17 cellular contexts compared by ENCODE assay signal in genomic region chr2:178579006-178579405, GRCh38.
A peak's percentile ranks its signal among the peaks of the same experiment; 100 is the strongest.
DNase-seq lines count a peak whose midpoint lies in the region; ATAC-seq, FAIRE-seq and TF ChIP-seq lines count a peak whose summit lies in the region.
"Had no signal": no experiment of that assay in that cellular context is flagged by ENCODE, and none has a peak within 500 bp of the region (broad histone marks: within the 10 kb centered on the region; RNA-seq: fewer than 3 reads in every experiment).

No MANE protein-coding gene starts in this region.

- CTCF ChIA-PET in PC-3 (lab: Charles Lee) = interaction anchor here (0.7 kb wide), 1 partner anchor 689 kb away, joined by 3 read pairs; no protein-coding TSS in a partner anchor

- H3K36me3 ChIP-seq in PC-3 (ENCODE audit: low read depth, low read length) = no peaks in the 10 kb centered on the region
- H3K36me3 ChIP-seq in kidney (ENCODE audit: control insufficient read depth in 1 of 2, insufficient read depth in 2 of 2, low read length in 2 of 2) = peaks cover 7 to 13% of the 10 kb centered on the region in 2 donors

- H3K27ac ChIP-seq in HL-60 (replicated peaks) = no peak overlapping the region
- no peak overlapping the region for H3K27ac ChIP-seq in PC-3 (ENCODE audit: low read length)
- H3K27ac ChIP-seq in kidney (ENCODE audit: low read depth in 2 of 2, low read length in 2 of 2) = no peak overlapping the region
- H3K27ac ChIP-seq: ascending aorta had no signal

- no peaks in the 10 kb centered on the region for H3F3A ChIP-seq in PC-3 (ENCODE audit: low read length, unreplicated experiment)

- no TSS peak for BruUV-seq in PC-3 (replicated peaks; lab: Mats Ljungman, UMichigan)

- POLR2A ChIA-PET in PC-3 (lab: Charles Lee; ENCODE audit: unreplicated experiment) = interaction anchor here (0.6 kb wide), 1 partner anchor 867 kb away, joined by 3 read pairs; no protein-coding TSS in a partner anchor

- intact Hi-C loops in PC-3 (cut with micrococcal nuclease) = loop anchor here (1.0 kb wide), 1 partner anchor 26 kb away; no protein-coding TSS in a partner anchor
- intact Hi-C loops in kidney (cut with DNase I) = no loop called here

- H3K9me3 ChIP-seq in PC-3 (ENCODE audit: low read length) = no peaks in the 10 kb centered on the region
- H3K9me3 ChIP-seq in kidney (ENCODE audit: control insufficient read depth in 1 of 2, low read length in 2 of 2) = no peaks in the 10 kb centered on the region

- in situ Hi-C loops in ACHN (cut with HindIII; ENCODE audit: low pct_ligation_motif_present, low pct_unique_long_range_greater_than_20kb, low sequenced_read_pairs) = no loop called here

- no peaks in the 10 kb centered on the region for H3K9me2 ChIP-seq in PC-3 (replicated peaks; ENCODE audit: low read length)

- H3K4me3 ChIP-seq in HL-60 (replicated peaks; ENCODE audit: insufficient read depth, low read length) = no peak overlapping the region
- H3K4me3 ChIP-seq in PC-3 (ENCODE audit: low read length) = no peak overlapping the region
- H3K4me3 ChIP-seq in kidney (ENCODE audit: low read length in 2 of 2) = no peak overlapping the region
- H3K4me3 ChIP-seq: ascending aorta, GM23338 had no signal

- H3K9ac ChIP-seq in PC-3 (ENCODE audit: low read length) = no peak overlapping the region
- no peak overlapping the region for H3K9ac ChIP-seq in kidney (ENCODE audit: low read length in 2 of 2)

- no peaks in the 10 kb centered on the region for H4K20me1 ChIP-seq in PC-3 (ENCODE audit: low read length)

- no peak for FAIRE-seq in kidney (lab: Jason Lieb, UNC)
- FAIRE-seq: GM12891, HepG2 had no signal

- peak; percentile 28 for DNase-seq in ACHN
- peak; percentile 17 to 70 for DNase-seq in HL-60 (ENCODE audit: low read depth in 1 of 2, low spot score in 1 of 2)
- peak; percentile 87 for DNase-seq in PC-3
- DNase-seq in fibroblast of gingiva (ENCODE audit: low read depth) = peak; percentile 9
- DNase-seq in kidney = no peak
- DNase-seq in activated T-cell treated with anti-CD3 and anti-CD28 coated beads, Interleukin-2, amount 50 U/mL, for 1 hour = no peak
- DNase-seq in middle frontal gyrus (ENCODE audit: extremely low spot score, low spot score) = no peak
- DNase-seq in HuH-7.5 (ENCODE audit: low spot score) = no peak
- DNase-seq: activated CD4-positive, alpha-beta T cell treated with anti-CD3 and anti-CD28 coated beads for 4 hours; activated naive CD4-positive, alpha-beta T cell; head of caudate nucleus; mesendoderm; substantia nigra had no signal

- ATAC-seq in PC-3 = peak; percentile 94
- ATAC-seq: GM23338, HepG2 had no signal

- H3K4me2 ChIP-seq in PC-3 (ENCODE audit: low read length) = no peak overlapping the region
- H3K4me2 ChIP-seq: GM23338 had no signal

- TF ChIP-seq CTCF in HL-60 (IDR thresholded peaks at IDR 0.05; ENCODE audit: insufficient read depth, low read length) = no peak
- no peak for TF ChIP-seq CTCF in PC-3 (conservative IDR thresholded peaks at IDR 0.05; ENCODE audit: low read depth, low read length)
- no peak for TF ChIP-seq CTCF in kidney (IDR thresholded peaks at IDR 0.05; ENCODE audit: borderline replicate concordance, extremely low read depth, insufficient read depth)

- peaks cover 13% of the 10 kb centered on the region for H3K4me1 ChIP-seq in PC-3 (ENCODE audit: insufficient read depth, low read length)
- no peaks in the 10 kb centered on the region for H3K4me1 ChIP-seq in kidney (ENCODE audit: control insufficient read depth in 1 of 2, insufficient read depth in 1 of 2, low read depth in 1 of 2, low read length in 2 of 2)
- H3K4me1 ChIP-seq: ascending aorta had no signal

- no peaks in the 10 kb centered on the region for H3K79me2 ChIP-seq in PC-3 (ENCODE audit: low read length)

- no peaks in the 10 kb centered on the region for H3K27me3 ChIP-seq in HL-60 (ENCODE audit: insufficient read depth, poor library complexity, severe bottlenecking)
- H3K27me3 ChIP-seq in PC-3 (ENCODE audit: low read length) = no peaks in the 10 kb centered on the region
- H3K27me3 ChIP-seq: ascending aorta had no signal

- H2AFZ ChIP-seq in PC-3 (ENCODE audit: low read length) = no peak overlapping the region
- H2AFZ ChIP-seq: GM23338 had no signal

Comparison
In these comparisons a context has a peak if more than half of its experiments do, and no peak if none do; other contexts are left out.
1. DNase-seq: peak in ACHN (single experiment), HL-60 (2 of 2), PC-3 (single experiment) and fibroblast of gingiva (single experiment); none in kidney (single experiment), activated T-cell treated with anti-CD3 and anti-CD28 coated beads, Interleukin-2, amount 50 U/mL, for 1 hour (single experiment), middle frontal gyrus (single experiment) and HuH-7.5 (single experiment).